23 cellular contexts compared by ENCODE assay signal in the genomic region with DNA sequence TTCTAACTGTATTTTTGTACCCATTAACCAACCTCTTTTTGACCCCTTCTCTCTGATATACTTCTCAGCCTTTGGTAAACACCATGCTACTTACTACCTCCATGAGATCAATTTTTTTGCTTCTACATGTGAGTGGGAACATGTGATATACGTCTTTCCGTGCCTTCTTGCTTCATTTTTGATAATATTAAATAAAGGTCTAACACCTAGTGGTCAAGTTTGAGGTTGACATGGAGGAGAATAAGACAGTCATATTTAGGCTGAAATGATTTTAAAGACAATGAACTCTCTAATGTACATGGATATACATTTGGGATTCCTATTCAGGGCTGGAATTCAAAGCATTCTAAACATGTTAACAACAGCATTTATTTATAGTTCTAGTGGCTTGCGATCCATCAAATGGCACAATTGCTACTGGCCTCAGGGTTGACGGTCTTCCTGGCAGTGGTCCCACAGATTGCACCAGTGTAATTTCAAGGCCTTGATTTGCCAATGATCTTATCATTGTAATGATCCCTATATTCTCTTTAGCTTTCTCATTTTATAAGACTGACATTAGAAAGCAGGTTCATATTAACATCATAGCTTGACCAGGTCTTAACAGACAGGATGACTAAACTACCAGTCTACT.
A peak's percentile ranks its signal among the peaks of the same experiment; 100 is the strongest.
DNase-seq lines count a peak whose midpoint lies in the region; ATAC-seq and TF ChIP-seq lines count a peak whose summit lies in the region.
"Had no signal": no experiment of that assay in that cellular context is flagged by ENCODE, and none has a peak within 500 bp of the region (broad histone marks: within the 10 kb centered on the region; RNA-seq: fewer than 3 reads in every experiment).

No MANE protein-coding gene starts in this region.

- in situ Hi-C loops in HAP-1 (cut with MboI; ENCODE audit: low sequenced_read_pairs) = no loop called here

- H4K20me1 ChIP-seq in OCI-LY1 (ENCODE audit: insufficient read depth, low read length) = no peaks in the 10 kb centered on the region

- intact Hi-C loops in Calu3 (cut with micrococcal nuclease; ENCODE audit: unreplicated experiment) = no loop called here

- H3K4me3 Mint-ChIP-seq in endothelial cell (ENCODE audit: unreplicated experiment) (no peak overlapping the region), neural crest cell (no peak overlapping the region), Calu3 (ENCODE audit: low read depth, unreplicated experiment) (no peak overlapping the region)
- H3K4me3 Mint-ChIP-seq: activated B cell treated with CpG ODN at 0.5 μM for 24 hours; activated naive CD8-positive, alpha-beta T cell treated with anti-CD3 and anti-CD28 coated beads for 36 hours; CD8-positive, alpha-beta memory T cell had no signal

- H3K36me3 Mint-ChIP-seq in endothelial cell (ENCODE audit: low read depth, unreplicated experiment) (no peaks in the 10 kb centered on the region), neural crest cell (ENCODE audit: low read depth) (peaks cover 2% of the 10 kb centered on the region), Calu3 (ENCODE audit: insufficient read depth, unreplicated experiment) (no peaks in the 10 kb centered on the region)
- H3K36me3 Mint-ChIP-seq: activated naive CD8-positive, alpha-beta T cell treated with anti-CD3 and anti-CD28 coated beads for 36 hours; CD8-positive, alpha-beta memory T cell had no signal

- ATAC-seq in HG02884 (IDR thresholded peaks at IDR 0.05; ENCODE audit: unreplicated experiment) = no peak
- ATAC-seq: GM12878 had no signal

- H2AFZ ChIP-seq in OCI-LY1 (ENCODE audit: low read length) = no peak overlapping the region

- H3K4me1 Mint-ChIP-seq in endothelial cell (ENCODE audit: unreplicated experiment) (no peaks in the 10 kb centered on the region), neural crest cell (no peaks in the 10 kb centered on the region), Calu3 (ENCODE audit: low read depth, unreplicated experiment) (no peaks in the 10 kb centered on the region)
- H3K4me1 Mint-ChIP-seq: activated B cell treated with CpG ODN at 0.5 μM for 24 hours; activated naive CD8-positive, alpha-beta T cell treated with anti-CD3 and anti-CD28 coated beads for 36 hours; CD8-positive, alpha-beta memory T cell had no signal

- no peak overlapping the region for H3K27ac Mint-ChIP-seq in endothelial cell (ENCODE audit: unreplicated experiment)
- H3K27ac Mint-ChIP-seq in neural crest cell (ENCODE audit: unreplicated experiment) = no peak overlapping the region
- no peak overlapping the region for H3K27ac Mint-ChIP-seq in Calu3 (ENCODE audit: unreplicated experiment)
- H3K27ac Mint-ChIP-seq: activated B cell treated with CpG ODN at 0.5 μM for 24 hours; activated naive CD8-positive, alpha-beta T cell treated with anti-CD3 and anti-CD28 coated beads for 36 hours; activated T-helper 2 cell treated with anti-CD3 and anti-CD28 coated beads, Interferon-gamma antibody, Interleukin-2, Interleukin-4, amounts not matched to agents 10 μg/mL and 5 μg/mL and 100 μg/mL, durations not matched to agents 14 hours and 24 hours and 36 hours; CD8-positive, alpha-beta memory T cell had no signal

- DNase-seq in HAP-1 (ENCODE audit: low spot score in 2 of 2) (peak; percentile 48 to 64), endothelial cell (ENCODE audit: low spot score) (no peak), neural crest cell (ENCODE audit: low read depth, low spot score) (no peak), Calu3 (no peak)
- DNase-seq in stimulated activated CD4-positive, alpha-beta T cell treated with anti-CD3 and anti-CD28 coated beads, Interleukin-2, amount 100 ng/mL, for 48 hours = no peak
- DNase-seq in stimulated activated naive CD4-positive, alpha-beta T cell treated with Interleukin-2 at 50 U/mL for 16 hours (lab: John Stamatoyannopoulos, UW) = no peak
- DNase-seq: activated B cell treated with CpG ODN at 0.5 μM for 24 hours; activated CD4-positive, alpha-beta T cell treated with anti-CD3 and anti-CD28 coated beads, Interleukin-2, amount 50 U/mL, for 4 hours; activated CD8-positive, alpha-beta memory T cell treated with anti-CD3 and anti-CD28 coated beads, Interleukin-2, amount 50 U/mL, for 4 hours; activated naive CD8-positive, alpha-beta T cell treated with anti-CD3 and anti-CD28 coated beads for 36 hours; CD8-positive, alpha-beta memory T cell; DMS79 treated with DMSO at 0.1 percent for 48 hours; effector memory CD4-positive, alpha-beta T cell; esophagus squamous epithelium; NCI-H446 treated with DMSO at 0.1 percent for 48 hours; stimulated activated CD4-positive, alpha-beta T cell treated with anti-CD3 and anti-CD28 coated beads, Interleukin-12 subunit alpha, Interleukin-12 subunit beta, amount 100 ng/mL, for 4 hours; T-helper 9 cell; transverse colon had no signal

- no peaks in the 10 kb centered on the region for H3K79me2 ChIP-seq in OCI-LY1 (ENCODE audit: insufficient read depth, low read length)

- H3K9ac ChIP-seq in OCI-LY1 (ENCODE audit: low read length) = no peak overlapping the region

- no peaks in the 10 kb centered on the region for H3K27me3 ChIP-seq in HAP-1 (ENCODE audit: low read depth)
- H3K27me3 ChIP-seq in OCI-LY1 (ENCODE audit: insufficient read depth, low read length) = no peaks in the 10 kb centered on the region
- H3K27me3 ChIP-seq: esophagus squamous epithelium, heart left ventricle, transverse colon had no signal

- CTCF ChIA-PET in Calu3 (lab: Charles Lee) = no interaction called here

- no peaks in the 10 kb centered on the region for H3K36me3 ChIP-seq in HAP-1 (replicated peaks)
- H3K36me3 ChIP-seq in OCI-LY1 (ENCODE audit: insufficient read depth, low read length) = no peaks in the 10 kb centered on the region
- H3K36me3 ChIP-seq: esophagus squamous epithelium, heart left ventricle, transverse colon had no signal

- TF ChIP-seq CTCF in OCI-LY1 (IDR thresholded peaks at IDR 0.05; ENCODE audit: low read length) (peak; percentile 43), endothelial cell (IDR thresholded peaks at IDR 0.05; ENCODE audit: unreplicated experiment) (peak; percentile 58), neural crest cell (conservative IDR thresholded peaks at IDR 0.05) (peak; percentile 53), Calu3 (IDR thresholded peaks at IDR 0.05; ENCODE audit: unreplicated experiment) (no peak)

- H3K9me3 Mint-ChIP-seq in endothelial cell (ENCODE audit: unreplicated experiment) = no peaks in the 10 kb centered on the region
- H3K9me3 Mint-ChIP-seq in neural crest cell = peaks cover 3% of the 10 kb centered on the region
- H3K9me3 Mint-ChIP-seq in Calu3 (ENCODE audit: low read depth, unreplicated experiment) = peaks cover 3% of the 10 kb centered on the region
- H3K9me3 Mint-ChIP-seq: CD8-positive, alpha-beta memory T cell had no signal

- peaks cover 15% of the 10 kb centered on the region for H3K4me1 ChIP-seq in HAP-1
- no peaks in the 10 kb centered on the region for H3K4me1 ChIP-seq in OCI-LY1 (ENCODE audit: insufficient read depth, low read length, severe bottlenecking)
- H3K4me1 ChIP-seq: esophagus squamous epithelium, transverse colon had no signal

- H3K27me3 Mint-ChIP-seq in endothelial cell (ENCODE audit: unreplicated experiment) (no peaks in the 10 kb centered on the region), neural crest cell (ENCODE audit: low read depth) (no peaks in the 10 kb centered on the region), Calu3 (ENCODE audit: unreplicated experiment) (no peaks in the 10 kb centered on the region)
- H3K27me3 Mint-ChIP-seq: activated B cell treated with CpG ODN at 0.5 μM for 24 hours; activated naive CD8-positive, alpha-beta T cell treated with anti-CD3 and anti-CD28 coated beads for 36 hours had no signal

- H3F3A ChIP-seq in OCI-LY1 (ENCODE audit: insufficient read depth, low read length) = no peaks in the 10 kb centered on the region

- no peak overlapping the region for H3K27ac ChIP-seq in OCI-LY1 (ENCODE audit: low read depth, low read length, poor library complexity, severe bottlenecking)
- H3K27ac ChIP-seq: esophagus squamous epithelium, heart left ventricle, transverse colon had no signal

- H3K9me2 ChIP-seq in OCI-LY1 (ENCODE audit: low read depth, low read length) = no peaks in the 10 kb centered on the region; the same call in 1 of the 2 replicates

- H3K9me3 ChIP-seq in HAP-1 (no peaks in the 10 kb centered on the region), OCI-LY1 (ENCODE audit: low read length) (no peaks in the 10 kb centered on the region)
- H3K9me3 ChIP-seq: esophagus squamous epithelium, heart left ventricle, transverse colon had no signal

- no peak overlapping the region for H3K4me2 ChIP-seq in OCI-LY1 (ENCODE audit: low read length)

- no TSS peak for BruUV-seq in Calu3 (replicated peaks; lab: Mats Ljungman, UMichigan)

- no peak overlapping the region for H3K4me3 ChIP-seq in HAP-1
- no peak overlapping the region for H3K4me3 ChIP-seq in OCI-LY1 (ENCODE audit: low read depth, low read length, poor library complexity, severe bottlenecking)
- H3K4me3 ChIP-seq: esophagus squamous epithelium, GM12878, heart left ventricle, transverse colon had no signal

Comparison
In these comparisons a context has a peak if more than half of its experiments do, and no peak if none do; other contexts are left out.
1. DNase-seq: peak in HAP-1 (2 of 2); none in endothelial cell (single experiment), neural crest cell (single experiment), stimulated activated CD4-positive, alpha-beta T cell treated with anti-CD3 and anti-CD28 coated beads, Interleukin-2, amount 100 ng/mL, for 48 hours (0 of 2), stimulated activated naive CD4-positive, alpha-beta T cell treated with Interleukin-2 at 50 U/mL for 16 hours (single experiment) and Calu3 (single experiment).